Comparison of ENCODE assay signal across 23 cellular contexts in genomic region chr3:29083607-29084120, GRCh38.
DNase-seq lines count a peak whose midpoint lies in the region; ATAC-seq, FAIRE-seq and TF ChIP-seq lines count a peak whose summit lies in the region.
"Had no signal": no experiment of that assay in that cellular context is flagged by ENCODE, and none has a peak within 500 bp of the region (broad histone marks: within the 10 kb centered on the region; RNA-seq: fewer than 3 reads in every experiment).

No MANE protein-coding gene starts in this region.

- H3K4me3 ChIP-seq in SK-N-SH (ENCODE audit: low read depth in 2 of 2, low read length in 1 of 2) (no peak overlapping the region), kidney (ENCODE audit: low read length in 2 of 2) (no peak overlapping the region)
- H3K4me3 ChIP-seq: GM23338 had no signal

- no peaks in the 10 kb centered on the region for H3K9me3 ChIP-seq in SK-N-SH
- no peaks in the 10 kb centered on the region for H3K9me3 ChIP-seq in kidney (ENCODE audit: control insufficient read depth in 1 of 2, low read length in 2 of 2)

- ATAC-seq in SK-N-SH treated with all-trans-retinoic acid at 6 μM for 48 hours = peak; percentile 69
- ATAC-seq: GM23338 had no signal

- no peaks in the 10 kb centered on the region for H3K27me3 ChIP-seq in SK-N-SH (ENCODE audit: insufficient read depth)

- TF ChIP-seq POLR2A in GM12891 (IDR thresholded peaks at IDR 0.05; ENCODE audit: low read depth, low read length) = no peak

- no peak overlapping the region for H3K4me2 ChIP-seq in SK-N-SH
- H3K4me2 ChIP-seq: GM23338 had no signal

- no peaks in the 10 kb centered on the region for H3K9me2 ChIP-seq in SK-N-SH

- CTCF ChIA-PET in SK-N-SH (lab: Yijun Ruan, JAX) = interaction anchor here (0.6 to 2.5 kb wide), 2 partner anchors 9 to 1512 kb away, joined by 3 to 5 read pairs; no protein-coding TSS in a partner anchor

- FAIRE-seq in endometrium (lab: Jason Lieb, UNC) (peak; percentile 67), GM12891 (lab: Jason Lieb, UNC) (no peak), kidney (lab: Jason Lieb, UNC) (no peak)
- FAIRE-seq: GM19239, HTR-8/SVneo had no signal

- H4K20me1 ChIP-seq in SK-N-SH (ENCODE audit: insufficient read depth) = no peaks in the 10 kb centered on the region

- TF ChIP-seq CTCF in SK-N-SH (IDR thresholded peaks at IDR 0.05) (no peak), kidney (IDR thresholded peaks at IDR 0.05; ENCODE audit: borderline replicate concordance, extremely low read depth, insufficient read depth) (no peak)

- no peaks in the 10 kb centered on the region for H3K4me1 ChIP-seq in SK-N-SH (ENCODE audit: control insufficient read depth in 1 of 2, insufficient read depth in 2 of 2, low read depth in 1 of 2, low read length in 1 of 2)
- H3K4me1 ChIP-seq in kidney (ENCODE audit: control insufficient read depth in 1 of 2, insufficient read depth in 1 of 2, low read depth in 1 of 2, low read length in 2 of 2) = no peaks in the 10 kb centered on the region

- no peak overlapping the region; a peak in 1 of 4 replicates for H3K27ac ChIP-seq in SK-N-SH (ENCODE audit: low read depth in 2 of 2, low read length in 1 of 2)
- H3K27ac ChIP-seq in kidney (ENCODE audit: low read depth in 2 of 2, low read length in 2 of 2) = no peak overlapping the region
- H3K27ac ChIP-seq: 22Rv1 had no signal

- intact Hi-C loops in kidney (cut with DNase I) = no loop called here

- H3K36me3 ChIP-seq in SK-N-SH (replicated peaks in 1 of 2; ENCODE audit: control insufficient read depth in 1 of 2, insufficient read depth in 2 of 2, low read length in 1 of 2) (no peaks in the 10 kb centered on the region), kidney (ENCODE audit: control insufficient read depth in 1 of 2, insufficient read depth in 2 of 2, low read length in 2 of 2) (no peaks in the 10 kb centered on the region)

- no peak for TF ChIP-seq EP300 in SK-N-SH (IDR thresholded peaks at IDR 0.05; ENCODE audit: borderline replicate concordance in 1 of 2, low read depth in 1 of 2, low read length in 1 of 2)

- no peak for TF ChIP-seq RAD21 in SK-N-SH (IDR thresholded peaks at IDR 0.05; ENCODE audit: low read length)

- H3K9ac ChIP-seq in SK-N-SH (no peak overlapping the region), kidney (ENCODE audit: low read length in 2 of 2) (no peak overlapping the region)

- H2AFZ ChIP-seq in SK-N-SH (ENCODE audit: low read depth) = no peak overlapping the region
- H2AFZ ChIP-seq: GM23338 had no signal

- 41% methylated on average over 1 of the region's 1 CpG for WGBS in SK-N-SH (ENCODE audit: low lambda C conversion rate)

- H3K79me2 ChIP-seq in SK-N-SH (ENCODE audit: insufficient read depth) = no peaks in the 10 kb centered on the region

- no peaks in the 10 kb centered on the region for H3F3A ChIP-seq in SK-N-SH (replicated peaks; ENCODE audit: insufficient read depth)

- no peak for DNase-seq in SK-N-SH
- DNase-seq in myocyte (ENCODE audit: low read depth) = peak; percentile 33
- no peak for DNase-seq in GM12891 (ENCODE audit: insufficient read length, low spot score)
- DNase-seq in HUDEP-2 (lab: John Stamatoyannopoulos, UW; ENCODE audit: unreplicated experiment in 76 of 76) = no peak
- DNase-seq in kidney = no peak
- no peak for DNase-seq in NCI-H187 treated with DMSO at 0.1 percent for 48 hours (lab: John Stamatoyannopoulos, UW)
- DNase-seq: CD4-positive, CD25-positive, alpha-beta regulatory T cell; COR-L47; DMS 273 treated with DMSO at 0.1 percent for 48 hours; DND-41; Kasumi-1; NCI-H1092 treated with DMSO at 0.1 percent for 48 hours; NCI-H146; NCI-H2081; NCI-H2171 treated with DMSO at 0.1 percent for 48 hours; NK-92 treated with Interleukin-12 subunit alpha and Interleukin-12 subunit beta, amount 100 ng/mL, for 24 hours; Right ventricle myocardium superior had no signal

- POLR2A ChIA-PET in SK-N-SH (lab: Yijun Ruan, JAX) = no interaction called here

TF ChIP-seq in SK-N-SH treated with all-trans-retinoic acid at 6 μM for 48 hours, 23 proteins besides CTCF, POLR2A, EP300 and RAD21 (continues in another document):
- TF ChIP-seq BACH2 (CRISPR knock-in tag; IDR thresholded peaks at IDR 0.05; ENCODE audit: borderline replicate concordance) (no peak), SNAI2 (CRISPR knock-in tag; IDR thresholded peaks at IDR 0.05) (no peak), ZNF565 (CRISPR knock-in tag; conservative IDR thresholded peaks at IDR 0.05; ENCODE audit: low read depth) (no peak), PATZ1 (CRISPR knock-in tag; IDR thresholded peaks at IDR 0.05; ENCODE audit: borderline replicate concordance) (no peak), ARNTL (CRISPR knock-in tag; IDR thresholded peaks at IDR 0.05; ENCODE audit: borderline replicate concordance, low read depth) (no peak), TOX (CRISPR knock-in tag; IDR thresholded peaks at IDR 0.05; ENCODE audit: borderline replicate concordance) (peak; percentile 49; the same call in 1 of the 2 replicates), ZFP30 (CRISPR knock-in tag; IDR thresholded peaks at IDR 0.05) (no peak), ZNF8 (CRISPR knock-in tag; IDR thresholded peaks at IDR 0.05) (no peak)

TF ChIP-seq in SK-N-SH, 30 proteins besides CTCF, POLR2A, EP300 and RAD21 (continues in another document):
- TF ChIP-seq FOXJ3 (CRISPR knock-in tag; IDR thresholded peaks at IDR 0.05) = no peak
- TF ChIP-seq PBX3 (IDR thresholded peaks at IDR 0.05) = no peak
- no peak for TF ChIP-seq NFIC (IDR thresholded peaks at IDR 0.05; ENCODE audit: borderline replicate concordance)
- no peak for TF ChIP-seq RCOR1 (IDR thresholded peaks at IDR 0.05; ENCODE audit: low read length)
- TF ChIP-seq POLR2AphosphoS5 (IDR thresholded peaks at IDR 0.05; ENCODE audit: low read depth, low read length) = no peak
- no peak for TF ChIP-seq FOSL2 (IDR thresholded peaks at IDR 0.05; ENCODE audit: borderline replicate concordance, low read depth)
- no peak for TF ChIP-seq IRF3 (IDR thresholded peaks at IDR 0.05; ENCODE audit: low read depth, low read length)
- TF ChIP-seq MXI1 (IDR thresholded peaks at IDR 0.05; ENCODE audit: low read depth, low read length) = no peak
- no peak for TF ChIP-seq MAX (IDR thresholded peaks at IDR 0.05; ENCODE audit: low read depth)
- TF ChIP-seq JUND (IDR thresholded peaks at IDR 0.05) = no peak
- no peak for TF ChIP-seq GABPA (IDR thresholded peaks at IDR 0.05; ENCODE audit: low read depth)

TF ChIP-seq in GM12891, 5 proteins besides CTCF, POLR2A, EP300 and RAD21:
- TF ChIP-seq SPI1 (IDR thresholded peaks at IDR 0.05; ENCODE audit: low read depth, low read length) = no peak
- TF ChIP-seq PAX5 (IDR thresholded peaks at IDR 0.05; ENCODE audit: insufficient read depth, low read length, severe bottlenecking) = no peak
- no peak for TF ChIP-seq TAF1 (IDR thresholded peaks at IDR 0.05; ENCODE audit: low read depth, low read length)
- TF ChIP-seq POLR2AphosphoS5 (IDR thresholded peaks at IDR 0.05; ENCODE audit: low read depth, low read length) = no peak
- TF ChIP-seq POU2F2 (IDR thresholded peaks at IDR 0.05; ENCODE audit: low read depth, low read length) = no peak
